27 cellular contexts compared by ENCODE assay signal in the genomic region with DNA sequence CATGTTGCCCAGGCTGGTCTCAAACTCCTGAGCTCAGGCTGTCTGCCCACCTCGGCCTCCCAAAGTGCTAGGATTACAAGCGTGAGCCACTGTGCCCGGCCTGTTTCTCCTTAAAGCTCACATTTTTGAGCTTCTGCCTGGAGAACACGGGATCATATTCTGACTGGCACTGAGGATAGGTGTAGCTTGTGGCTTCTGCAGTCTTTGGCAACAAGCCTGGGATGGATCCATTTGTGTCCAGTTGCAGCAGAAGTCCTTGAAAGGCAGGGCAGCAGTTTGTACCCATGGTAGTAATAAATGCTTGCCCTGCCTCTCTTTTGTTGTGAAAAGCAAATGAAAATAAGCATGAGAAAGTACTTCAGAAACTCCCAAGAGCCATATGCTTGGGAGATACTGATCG.
"Had no signal": no experiment of that assay in that cellular context is flagged by ENCODE, and none has a peak within 500 bp of the region (broad histone marks: within the 10 kb centered on the region; RNA-seq: fewer than 3 reads in every experiment).

No MANE protein-coding gene starts in this region.

- H3K4me3 Mint-ChIP-seq: immature natural killer cell; natural killer cell; nephron progenitor cell; stimulated activated memory B cell treated with anti-CD40 and anti-IgM and Interleukin-4, amounts not matched to agents 10 μg/mL and 1 μg/mL and 100 μg/mL, for 72 hours; stimulated activated naive CD8-positive, alpha-beta T cell treated with anti-CD3 and anti-CD28 coated beads, Interleukin-15, amount 100 ng/mL, for 72 hours; type B pancreatic cell had no signal

- H3K36me3 Mint-ChIP-seq: immature natural killer cell; natural killer cell; stimulated activated memory B cell treated with anti-CD40 and anti-IgM and Interleukin-4, amounts not matched to agents 10 μg/mL and 1 μg/mL and 100 μg/mL, for 72 hours; type B pancreatic cell had no signal

- H3K27me3 Mint-ChIP-seq: naive B cell; stimulated activated memory B cell treated with anti-CD40 and anti-IgM and Interleukin-4, amounts not matched to agents 10 μg/mL and 1 μg/mL and 100 μg/mL, for 72 hours; stimulated activated naive CD8-positive, alpha-beta T cell treated with anti-CD3 and anti-CD28 coated beads, Interleukin-15, amount 100 ng/mL, for 72 hours had no signal

- H3K27me3 ChIP-seq: left lung, ovary, right atrium auricular region, right lobe of liver, tibial artery, vagina had no signal

- H3K9me3 ChIP-seq: left lung, lower lobe of right lung, ovary, right atrium auricular region, right lobe of liver, tibial artery, vagina had no signal

- ATAC-seq: left colon; left lung; lower lobe of right lung; natural killer cell; right lobe of liver; stimulated activated memory B cell treated with anti-CD40 and anti-IgM and Interleukin-4, amounts not matched to agents 10 μg/mL and 1 μg/mL and 100 μg/mL, for 72 hours; stimulated activated naive CD8-positive, alpha-beta T cell treated with anti-CD3 and anti-CD28 coated beads, Interleukin-15, amount 100 ng/mL, for 72 hours had no signal

- H3K4me3 ChIP-seq: left lung, lower lobe of right lung, ovary, right atrium auricular region, right lobe of liver, smooth muscle cell, tibial artery, vagina had no signal

- DNase-seq: hypothalamus; immature natural killer cell; kidney; left colon; left lung; lower lobe of right lung; mammary epithelial cell; mesenchymal stem cell; naive B cell; natural killer cell; nephron progenitor cell; ovary; stimulated activated CD4-positive, alpha-beta T cell treated with anti-CD3 and anti-CD28 coated beads, Interleukin-1b, Interleukin-23, amount 100 ng/mL, for 48 hours; stimulated activated CD4-positive, alpha-beta T cell treated with anti-CD3 and anti-CD28 coated beads, Interleukin-2, amount 100 ng/mL, for 48 hours; stimulated activated CD4-positive, alpha-beta T cell treated with anti-CD3 and anti-CD28 coated beads, Interleukin-4, amount 100 ng/mL, for 4 hours; stimulated activated CD8-positive, alpha-beta memory T cell treated with anti-CD3 and anti-CD28 coated beads, Interleukin-4, amount 100 ng/mL, for 48 hours; stimulated activated naive CD4-positive, alpha-beta T cell treated with Interleukin-2 at 50 U/mL for 16 hours; stimulated activated naive CD8-positive, alpha-beta T cell treated with anti-CD3 and anti-CD28 coated beads, Interleukin-15, amount 100 ng/mL, for 72 hours; substantia nigra; tibial artery had no signal

- H3K4me2 ChIP-seq: smooth muscle cell had no signal

- H3K27ac ChIP-seq: left lung, lower lobe of right lung, ovary, right atrium auricular region, right lobe of liver, tibial artery, vagina had no signal

- H3K27ac Mint-ChIP-seq: nephron progenitor cell; progenitor cell of endocrine pancreas; stimulated activated memory B cell treated with anti-CD40 and anti-IgM and Interleukin-4, amounts not matched to agents 10 μg/mL and 1 μg/mL and 100 μg/mL, for 72 hours; stimulated activated naive CD8-positive, alpha-beta T cell treated with anti-CD3 and anti-CD28 coated beads, Interleukin-15, amount 100 ng/mL, for 72 hours; type B pancreatic cell had no signal

- H3K36me3 ChIP-seq: left lung, lower lobe of right lung, ovary, right atrium auricular region, right lobe of liver, tibial artery, vagina had no signal

- H3K9me3 Mint-ChIP-seq: immature natural killer cell; naive B cell; natural killer cell; nephron progenitor cell; stimulated activated memory B cell treated with anti-CD40 and anti-IgM and Interleukin-4, amounts not matched to agents 10 μg/mL and 1 μg/mL and 100 μg/mL, for 72 hours; stimulated activated naive CD8-positive, alpha-beta T cell treated with anti-CD3 and anti-CD28 coated beads, Interleukin-15, amount 100 ng/mL, for 72 hours; type B pancreatic cell had no signal
